1 cellular context compared by ENCODE assay signal in the genomic region with DNA sequence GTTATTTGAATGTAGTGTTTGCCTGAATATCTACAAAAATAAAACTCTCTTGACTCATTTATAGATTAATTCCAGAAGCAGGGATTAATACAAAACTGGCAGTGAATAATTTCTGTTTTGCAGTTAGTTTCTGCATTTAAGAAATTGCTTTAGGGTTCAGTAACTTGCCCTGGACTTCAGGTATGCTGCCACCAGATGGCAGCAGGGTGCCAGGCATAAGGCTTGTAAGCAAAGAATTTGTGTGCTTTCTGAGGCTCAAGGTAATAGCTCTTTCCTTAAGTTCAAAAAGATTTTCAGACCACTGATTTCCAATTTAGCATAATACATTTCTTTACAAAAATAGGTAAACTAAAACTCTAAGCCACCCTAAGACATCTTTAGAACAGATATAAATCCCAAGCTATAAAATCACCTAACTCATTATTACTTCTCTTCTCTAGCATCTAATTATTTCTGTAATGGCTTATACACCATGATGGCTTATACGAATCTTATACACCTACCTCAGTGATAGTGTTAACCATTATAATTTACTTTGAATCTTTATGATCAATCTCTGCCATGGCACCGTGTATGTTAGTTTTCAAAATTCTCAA.
TF ChIP-seq lines count a peak whose summit lies in the region.

No MANE protein-coding gene starts in this region.

TF ChIP-seq in SK-N-SH, 30 proteins besides CTCF, POLR2A, EP300 and RAD21 (continued from another document):
- TF ChIP-seq, protein P1, sequence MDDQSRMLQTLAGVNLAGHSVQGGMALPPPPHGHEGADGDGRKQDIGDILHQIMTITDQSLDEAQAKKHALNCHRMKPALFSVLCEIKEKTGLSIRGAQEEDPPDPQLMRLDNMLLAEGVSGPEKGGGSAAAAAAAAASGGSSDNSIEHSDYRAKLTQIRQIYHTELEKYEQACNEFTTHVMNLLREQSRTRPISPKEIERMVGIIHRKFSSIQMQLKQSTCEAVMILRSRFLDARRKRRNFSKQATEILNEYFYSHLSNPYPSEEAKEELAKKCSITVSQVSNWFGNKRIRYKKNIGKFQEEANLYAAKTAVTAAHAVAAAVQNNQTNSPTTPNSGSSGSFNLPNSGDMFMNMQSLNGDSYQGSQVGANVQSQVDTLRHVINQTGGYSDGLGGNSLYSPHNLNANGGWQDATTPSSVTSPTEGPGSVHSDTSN (IDR thresholded peaks at IDR 0.05): no peak
TF ChIP-seq in SK-N-SH: peak in this region for 3.
